8 cellular contexts compared by ENCODE assay signal in the genomic region with DNA sequence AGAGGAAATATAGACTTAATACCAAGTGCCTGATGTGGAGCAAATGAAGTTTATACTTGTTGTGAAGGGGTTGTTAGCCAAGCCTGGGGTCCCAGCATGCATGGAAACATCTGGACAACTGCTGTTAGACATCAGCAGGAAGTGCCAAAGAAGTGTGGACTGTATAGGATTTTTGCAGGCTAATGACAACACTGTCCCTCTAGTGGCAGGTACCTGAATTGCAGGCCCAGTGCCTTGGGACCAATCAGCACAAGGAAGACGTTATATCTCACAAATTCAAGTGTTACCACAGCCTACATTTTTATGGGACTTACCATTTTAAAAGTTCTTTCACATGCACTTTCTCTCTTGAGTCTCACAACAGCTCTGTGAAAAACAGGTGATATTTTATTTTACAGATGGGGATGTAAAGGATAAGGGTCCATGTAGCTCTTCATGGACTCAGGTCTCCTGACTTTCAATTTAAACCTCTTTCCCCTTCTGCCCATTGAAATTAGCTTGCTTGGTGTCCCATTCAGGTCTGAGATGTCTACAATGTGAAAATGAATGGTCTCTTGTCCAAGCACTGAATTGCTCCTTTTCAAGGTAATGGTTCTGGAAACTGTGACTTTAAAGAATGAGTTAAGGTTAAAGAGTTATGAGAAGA.
DNase-seq lines count a peak whose midpoint lies in the region; TF ChIP-seq lines count a peak whose summit lies in the region.

No MANE protein-coding gene starts in this region.

- peaks cover 0 to 2% of the 10 kb centered on the region in 2 donors for H3K4me1 ChIP-seq in ascending aorta

- DNase-seq in GM03348 (ENCODE audit: low spot score) (peak; percentile 50), HL-60 (ENCODE audit: low read depth in 1 of 2, low spot score in 1 of 2) (peak; percentile 5 to 25), T follicular helper cell (ENCODE audit: low read depth) (peak; percentile 18), ascending aorta (ENCODE audit: low spot score in 2 of 2) (no peak), islet precursor cell (peak; percentile 72), NCI-H1436 treated with DMSO at 0.1 percent for 48 hours (lab: John Stamatoyannopoulos, UW) (no peak), Ammon's horn (ENCODE audit: low spot score) (no peak)
- peak; percentile 7 for DNase-seq in stimulated activated CD8-positive, alpha-beta memory T cell treated with anti-CD3 and anti-CD28 coated beads, Interleukin-12 subunit alpha, Interleukin-12 subunit beta, amount 100 ng/mL, for 24 hours (ENCODE audit: extremely low read depth)

- no peaks in the 10 kb centered on the region for H3K36me3 ChIP-seq in ascending aorta

- H3K9me3 ChIP-seq in ascending aorta, result peaks cover 0 to 5% of the 10 kb centered on the region in 2 donors

- H3K4me3 ChIP-seq in HL-60 (replicated peaks; ENCODE audit: insufficient read depth, low read length) (no peak overlapping the region), ascending aorta (no peak overlapping the region)

- intact Hi-C loops in ascending aorta (cut with DNase I), result loop anchor here (1.0 kb wide), 1 partner anchor 235 kb away; no protein-coding TSS in a partner anchor

- H3K27me3 ChIP-seq in HL-60 (ENCODE audit: insufficient read depth, poor library complexity, severe bottlenecking), result no peaks in the 10 kb centered on the region
- H3K27me3 ChIP-seq in ascending aorta, result no peaks in the 10 kb centered on the region

- H3K27ac ChIP-seq in HL-60 (replicated peaks) (no peak overlapping the region), ascending aorta (no peak overlapping the region)

- TF ChIP-seq CTCF in HL-60 (IDR thresholded peaks at IDR 0.05; ENCODE audit: insufficient read depth, low read length), result peak; percentile 77
- TF ChIP-seq CTCF in ascending aorta (IDR thresholded peaks at IDR 0.05), result peak; percentile 59 to 81 (median 77)

Comparison
In these comparisons a context has a peak if more than half of its experiments do, and no peak if none do; other contexts are left out.
1. DNase-seq: peak in GM03348 (single experiment), HL-60 (2 of 2), T follicular helper cell (single experiment), islet precursor cell (single experiment) and stimulated activated CD8-positive, alpha-beta memory T cell treated with anti-CD3 and anti-CD28 coated beads, Interleukin-12 subunit alpha, Interleukin-12 subunit beta, amount 100 ng/mL, for 24 hours (single experiment); none in ascending aorta (0 of 2), NCI-H1436 treated with DMSO at 0.1 percent for 48 hours (single experiment) and Ammon's horn (single experiment).